12 cellular contexts compared by ENCODE assay signal in the genomic region with DNA sequence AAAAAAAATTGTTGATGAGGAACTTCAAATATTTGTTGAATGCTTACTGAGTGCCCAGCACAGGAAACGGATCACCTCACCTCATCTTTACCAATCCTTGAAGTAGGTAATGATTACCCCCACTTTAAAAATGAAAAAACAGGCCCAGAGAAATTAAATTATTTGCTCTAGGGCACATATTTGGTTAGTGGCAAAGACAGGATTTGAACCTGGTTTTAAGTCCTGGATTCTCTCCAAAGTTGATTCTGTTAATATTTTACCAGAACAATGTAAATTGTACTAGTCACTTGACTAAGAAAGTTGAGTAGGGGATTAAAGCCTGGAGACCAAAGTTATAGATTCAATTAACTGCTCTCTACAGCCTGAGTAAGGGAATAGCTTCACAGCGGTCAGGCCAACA.
DNase-seq lines count a peak whose midpoint lies in the region; ATAC-seq and TF ChIP-seq lines count a peak whose summit lies in the region.
"Had no signal": no experiment of that assay in that cellular context is flagged by ENCODE, and none has a peak within 500 bp of the region (broad histone marks: within the 10 kb centered on the region; RNA-seq: fewer than 3 reads in every experiment).

No MANE protein-coding gene starts in this region.

- intact Hi-C loops in PC-9 (cut with micrococcal nuclease; ENCODE audit: unreplicated experiment) = loop anchor here (10.0 kb wide), 1 partner anchor 191 kb away; no protein-coding TSS in a partner anchor

- CTCF ChIA-PET in PC-9 (lab: Charles Lee) = no interaction called here

- TF ChIP-seq CTCF in PC-9 (conservative IDR thresholded peaks at IDR 0.05) = no peak

- no peaks in the 10 kb centered on the region for H4K20me1 ChIP-seq in PC-9 (ENCODE audit: insufficient read depth)

- H3F3A ChIP-seq in PC-9 (ENCODE audit: insufficient read depth, low read depth) = no peaks in the 10 kb centered on the region

- peak overlapping the region; percentile 52 for H2AFZ ChIP-seq in ACC112 (ENCODE audit: low read length, unreplicated experiment)
- H2AFZ ChIP-seq in PC-9 = peak overlapping the region; percentile 67; the same call in 1 of the 2 replicates

- H3K9me2 ChIP-seq in PC-9 (ENCODE audit: insufficient read depth) = no peaks in the 10 kb centered on the region

- no TSS peak for BruUV-seq in PC-9 (replicated peaks; lab: Mats Ljungman, UMichigan)

- no peak for DNase-seq in PC-9
- DNase-seq in left lobe of liver (ENCODE audit: low spot score) = no peak
- no peak for DNase-seq in substantia nigra (lab: John Stamatoyannopoulos, UW)
- no peak for DNase-seq in GM03348 (ENCODE audit: low spot score)
- DNase-seq: activated CD4-positive, alpha-beta T cell treated with anti-CD3 and anti-CD28 coated beads, Interleukin-2, amount 50 U/mL, for 1 hour; NCI-H187; NK-92 treated with Interleukin-12 subunit alpha and Interleukin-12 subunit beta, amount 100 ng/mL, for 24 hours had no signal

- H3K4me3 ChIP-seq in ACC112 (ENCODE audit: low read depth, low read length) (no peak overlapping the region), PC-9 (no peak overlapping the region)
- H3K4me3 ChIP-seq: SK-N-MC had no signal

- no peaks in the 10 kb centered on the region for H3K9me3 ChIP-seq in PC-9 (ENCODE audit: insufficient read depth, low read depth)

- H3K27me3 ChIP-seq in ACC112 (ENCODE audit: insufficient read depth, low read length) = no peaks in the 10 kb centered on the region
- H3K27me3 ChIP-seq in PC-9 (ENCODE audit: insufficient read depth, low read depth) = no peaks in the 10 kb centered on the region

- H3K79me2 ChIP-seq in ACC112 (ENCODE audit: control insufficient read depth, insufficient read depth, low read length, unreplicated experiment) = no peaks in the 10 kb centered on the region
- H3K79me2 ChIP-seq in PC-9 (ENCODE audit: low read depth) = no peaks in the 10 kb centered on the region

- peaks cover 12% of the 10 kb centered on the region for H3K4me1 ChIP-seq in ACC112 (ENCODE audit: control insufficient read depth, insufficient read depth, low read length, unreplicated experiment)
- no peaks in the 10 kb centered on the region for H3K4me1 ChIP-seq in PC-9 (replicated peaks; ENCODE audit: insufficient read depth)

- H3K36me3 ChIP-seq in ACC112 (ENCODE audit: insufficient read depth, low read length) (no peaks in the 10 kb centered on the region), PC-9 (ENCODE audit: low read depth) (no peaks in the 10 kb centered on the region)

- POLR2A ChIA-PET in PC-9 (lab: Charles Lee; ENCODE audit: unreplicated experiment) = no interaction called here

- peak overlapping the region; percentile 20; the same call in 1 of the 2 replicates for H3K4me2 ChIP-seq in PC-9

- ATAC-seq in GM18873 (IDR thresholded peaks at IDR 0.05; ENCODE audit: low FRiP score, unreplicated experiment) (peak; percentile 5), left lobe of liver (peak; percentile 42), HG02973 (IDR thresholded peaks at IDR 0.05; ENCODE audit: unreplicated experiment) (no peak), GM18517 (IDR thresholded peaks at IDR 0.05; ENCODE audit: unreplicated experiment) (no peak)

- H3K27ac ChIP-seq in ACC112 (ENCODE audit: low read depth, low read length) (no peak overlapping the region), PC-9 (no peak overlapping the region), substantia nigra (ENCODE audit: low read depth, low read length, poor library complexity, severe bottlenecking) (no peak overlapping the region)

Comparison
In these comparisons a context has a peak if more than half of its experiments do, and no peak if none do; other contexts are left out.
1. ATAC-seq: peak in GM18873 (single experiment) and left lobe of liver (single experiment); none in HG02973 (single experiment) and GM18517 (single experiment).